ENCODE assay signal across 15 cellular contexts in genomic region chr7:141210862-141211261, GRCh38.
DNase-seq lines count a peak whose midpoint lies in the region; ATAC-seq and TF ChIP-seq lines count a peak whose summit lies in the region.
"Had no signal": no experiment of that assay in that cellular context is flagged by ENCODE, and none has a peak within 500 bp of the region (broad histone marks: within the 10 kb centered on the region; RNA-seq: fewer than 3 reads in every experiment).

No MANE protein-coding gene starts in this region.

- H3K9ac ChIP-seq in H9 (ENCODE audit: extremely low read depth, insufficient read length, low read length) = no peak overlapping the region
- H3K9ac ChIP-seq: GM23248 had no signal

- H2BK12ac ChIP-seq in H9 (ENCODE audit: insufficient read length, low read depth, low read length) = no peak overlapping the region

- H3K27me3 Mint-ChIP-seq in H9 (ENCODE audit: low read depth) (no peaks in the 10 kb centered on the region), glutamatergic neuron (ENCODE audit: unreplicated experiment) (no peaks in the 10 kb centered on the region)
- H3K27me3 Mint-ChIP-seq: CD4-positive, CD25-positive, alpha-beta regulatory T cell had no signal

- ATAC-seq in GM19324 (IDR thresholded peaks at IDR 0.05; ENCODE audit: low FRiP score, unreplicated experiment) = no peak
- ATAC-seq: HepG2 had no signal

- H4K20me1 ChIP-seq in H9 (ENCODE audit: control insufficient read depth, insufficient read depth, insufficient read length) = no peaks in the 10 kb centered on the region

- H3K14ac ChIP-seq in H9 (ENCODE audit: insufficient read depth, low read length) = no peak overlapping the region

- H3K18ac ChIP-seq in H9 (ENCODE audit: insufficient read length, low read depth, low read length) = no peak overlapping the region

- no peak overlapping the region for H3K56ac ChIP-seq in H9 (ENCODE audit: insufficient read length, low read depth, low read length)

- no peaks in the 10 kb centered on the region for H3K9me3 ChIP-seq in H9 (ENCODE audit: control insufficient read depth, low read depth, low read length)
- H3K9me3 ChIP-seq: BE2C, Caco-2 had no signal

- no peak overlapping the region for H4K8ac ChIP-seq in H9 (replicated peaks; ENCODE audit: insufficient read length, low read depth, low read length)

- H3K79me1 ChIP-seq in H9 (ENCODE audit: insufficient read depth, low read depth, low read length, poor library complexity, severe bottlenecking) = no peaks in the 10 kb centered on the region

- no peak overlapping the region for H2BK120ac ChIP-seq in H9 (ENCODE audit: low read depth, low read length, poor library complexity, severe bottlenecking)

- H3K4ac ChIP-seq in H9 (ENCODE audit: low read depth, low read length) = no peak overlapping the region

- TF ChIP-seq CTCF in H9 (conservative IDR thresholded peaks at IDR 0.05) (no peak), glutamatergic neuron (IDR thresholded peaks at IDR 0.05; ENCODE audit: partially characterized antibody, unreplicated experiment) (no peak)

- no peak overlapping the region for H3K23ac ChIP-seq in H9 (ENCODE audit: insufficient read length, low read depth, low read length)

- H3K27ac Mint-ChIP-seq in H9 (peak overlapping the region in 1 of 3 experiments; percentile 0; a peak in 2 of 7 replicates), glutamatergic neuron (ENCODE audit: unreplicated experiment) (no peak overlapping the region)
- H3K27ac Mint-ChIP-seq: CD4-positive, CD25-positive, alpha-beta regulatory T cell; CD8-positive, alpha-beta memory T cell had no signal

- H3K4me1 ChIP-seq in H9 (ENCODE audit: insufficient read depth, low read length) = peaks cover 13% of the 10 kb centered on the region
- H3K4me1 ChIP-seq: Caco-2 had no signal

- H3K36me3 Mint-ChIP-seq in H9 (ENCODE audit: insufficient read depth in 1 of 3, low read depth in 3 of 3) = no peaks in the 10 kb centered on the region; a peak in 1 of 7 replicates
- H3K36me3 Mint-ChIP-seq in glutamatergic neuron (ENCODE audit: unreplicated experiment) = no peaks in the 10 kb centered on the region
- H3K36me3 Mint-ChIP-seq: CD4-positive, CD25-positive, alpha-beta regulatory T cell; CD8-positive, alpha-beta memory T cell had no signal

- H2AK5ac ChIP-seq in H9 (ENCODE audit: insufficient read length, low read length) = no peak overlapping the region

- peaks cover 44 to 50% of the 10 kb centered on the region in 2 experiments for H3K4me1 Mint-ChIP-seq in H9
- peaks cover 37% of the 10 kb centered on the region for H3K4me1 Mint-ChIP-seq in glutamatergic neuron (ENCODE audit: low read depth, unreplicated experiment)
- H3K4me1 Mint-ChIP-seq: CD4-positive, CD25-positive, alpha-beta regulatory T cell; CD8-positive, alpha-beta memory T cell had no signal

- H3K27ac ChIP-seq in H9 (ENCODE audit: insufficient read length, low read depth, low read length) = no peak overlapping the region
- H3K27ac ChIP-seq: GM23248 had no signal

- H4K91ac ChIP-seq in H9 (ENCODE audit: insufficient read length, low read depth, low read length) = no peak overlapping the region

- H2BK20ac ChIP-seq in H9 (ENCODE audit: low read depth, low read length, poor library complexity, severe bottlenecking) = no peak overlapping the region

- intact Hi-C loops in posterior cingulate gyrus (cut with DNase I) = no loop called here

- DNase-seq in H9 (no peak), NCI-H69 (lab: John Stamatoyannopoulos, UW) (peak; percentile 47), glutamatergic neuron (no peak), mucosa of gallbladder (ENCODE audit: low spot score) (no peak), posterior cingulate gyrus (no peak)
- DNase-seq: ACHN; BE2C; C1 segment of cervical spinal cord; Caco-2; CD4-positive, CD25-positive, alpha-beta regulatory T cell; CD8-positive, alpha-beta memory T cell; GM23248; H7 had no signal

- H3K27me3 ChIP-seq in H9 (ENCODE audit: insufficient read depth, low read length) = no peaks in the 10 kb centered on the region
- H3K27me3 ChIP-seq: BE2C had no signal

- no peak overlapping the region for H3T11ph ChIP-seq in H9 (ENCODE audit: low read length)

- H3K23me2 ChIP-seq in H9 (ENCODE audit: insufficient read length, low read depth, low read length, poor library complexity, severe bottlenecking) = no peaks in the 10 kb centered on the region

- H2BK5ac ChIP-seq in H9 (ENCODE audit: insufficient read length, low read length) = no peak overlapping the region

- H2BK15ac ChIP-seq in H9 (ENCODE audit: low read depth, low read length) = no peak overlapping the region

- no peak overlapping the region for H2AFZ ChIP-seq in H9 (ENCODE audit: low read length)
- H2AFZ ChIP-seq: GM23248 had no signal

- H3K9me3 Mint-ChIP-seq in H9 (no peaks in the 10 kb centered on the region), glutamatergic neuron (ENCODE audit: unreplicated experiment) (peaks cover 13% of the 10 kb centered on the region)
- H3K9me3 Mint-ChIP-seq: CD4-positive, CD25-positive, alpha-beta regulatory T cell; CD8-positive, alpha-beta memory T cell had no signal

- H3K79me2 ChIP-seq in H9 (ENCODE audit: insufficient read depth, low read length) = no peaks in the 10 kb centered on the region

- H3K4me3 Mint-ChIP-seq in H9 (peak overlapping the region in 1 of 2 experiments; percentile 33; a peak in 3 of 5 replicates), glutamatergic neuron (ENCODE audit: unreplicated experiment) (peak overlapping the region; percentile 5)
- H3K4me3 Mint-ChIP-seq: CD4-positive, CD25-positive, alpha-beta regulatory T cell; CD8-positive, alpha-beta memory T cell had no signal

- H4K5ac ChIP-seq in H9 (ENCODE audit: insufficient read length, low read depth, low read length) = no peak overlapping the region

- WGBS in H9 (ENCODE audit: extremely low coverage, insufficient read length, low lambda C conversion rate) = 100% methylated on average over 1 of the region's 2 CpGs

- H3K4me2 ChIP-seq in H9 (ENCODE audit: insufficient read depth, insufficient read length, low read length) = peak overlapping the region; percentile 30
